28 cellular contexts compared by ENCODE assay signal in the genomic region with DNA sequence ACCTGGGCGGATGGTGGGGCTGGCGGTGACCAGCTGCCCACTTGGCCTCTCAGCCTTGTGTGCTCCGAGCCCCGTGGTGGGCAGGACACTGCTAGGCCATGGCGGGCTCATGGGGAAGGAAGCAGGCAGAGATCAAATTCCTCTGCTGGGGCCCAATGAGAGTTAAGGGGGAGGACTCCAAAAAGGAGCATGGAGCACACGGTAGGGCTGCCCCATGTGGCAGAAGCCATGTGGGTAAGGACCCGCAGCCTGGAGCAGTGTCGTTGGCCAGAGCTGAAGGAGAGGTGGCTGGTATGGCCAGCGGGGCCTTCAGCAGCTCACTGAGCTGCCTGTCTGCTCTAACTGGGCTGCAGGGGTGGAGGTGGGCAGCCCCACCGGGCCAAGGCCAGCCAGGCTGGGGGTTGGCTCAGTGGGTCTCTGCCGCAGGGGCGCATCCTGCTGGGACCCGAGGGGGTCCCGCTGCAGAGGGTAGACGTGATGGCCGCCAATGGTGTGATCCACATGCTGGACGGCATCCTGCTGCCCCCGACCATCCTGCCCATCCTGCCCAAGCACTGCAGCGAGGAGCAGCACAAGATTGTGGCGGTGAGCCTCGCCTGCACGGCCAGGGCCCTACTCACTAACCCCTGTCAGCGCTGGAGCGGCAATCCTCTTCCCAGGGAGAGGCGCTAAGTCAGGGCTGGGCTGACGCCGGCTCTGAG. TPM values are rescaled to one million over a fixed set of nuclear protein-coding genes. Genes with fewer than 3 reads are reported as not detected.
"Had no signal": no experiment of that assay in that cellular context is flagged by ENCODE, and none has a peak within 500 bp of the region (broad histone marks: within the 10 kb centered on the region; RNA-seq: fewer than 3 reads in every experiment).

No MANE protein-coding gene starts in this region.

- H3K79me2 ChIP-seq: hepatocyte had no signal

- H3K36me3 Mint-ChIP-seq: activated naive CD8-positive, alpha-beta T cell treated with anti-CD3 and anti-CD28 coated beads, Interleukin-2, amount 10 ng/mL, durations not matched to agents 7 days and 5 days; natural killer cell had no signal

- H3K4me2 ChIP-seq: hepatocyte had no signal

- H3K36me3 ChIP-seq: colonic mucosa, neutrophil, pancreas, right atrium auricular region, upper lobe of right lung had no signal

- H3K27me3 Mint-ChIP-seq: activated B cell treated with CpG ODN at 0.5 μM for 24 hours; activated CD4-positive, alpha-beta T cell treated with anti-CD3 and anti-CD28 coated beads for 36 hours; activated naive CD8-positive, alpha-beta T cell treated with anti-CD3 and anti-CD28 coated beads, Interleukin-2, amount 10 ng/mL, durations not matched to agents 7 days and 5 days; T-helper 17 cell had no signal

- H2AFZ ChIP-seq: hepatocyte had no signal

- H3K27ac Mint-ChIP-seq: activated B cell treated with CpG ODN at 0.5 μM for 24 hours; activated CD4-positive, alpha-beta T cell treated with anti-CD3 and anti-CD28 coated beads for 36 hours; activated naive CD8-positive, alpha-beta T cell treated with anti-CD3 and anti-CD28 coated beads, Interleukin-2, amount 10 ng/mL, durations not matched to agents 7 days and 5 days; activated T-helper 2 cell treated with anti-CD3 and anti-CD28 coated beads, Interferon-gamma antibody, Interleukin-2, Interleukin-4, amounts not matched to agents 10 μg/mL and 5 μg/mL and 100 μg/mL, durations not matched to agents 14 hours and 24 hours and 36 hours; natural killer cell; T-helper 17 cell had no signal

- H3K4me3 Mint-ChIP-seq: activated B cell treated with CpG ODN at 0.5 μM for 24 hours; activated CD4-positive, alpha-beta T cell treated with anti-CD3 and anti-CD28 coated beads for 36 hours; activated naive CD8-positive, alpha-beta T cell treated with anti-CD3 and anti-CD28 coated beads, Interleukin-2, amount 10 ng/mL, durations not matched to agents 7 days and 5 days; activated T-cell treated with anti-CD3 and anti-CD28 coated beads, Interleukin-2, amount 50 U/mL, for 4 hours; natural killer cell; T-helper 17 cell had no signal

- H3K27me3 ChIP-seq: colonic mucosa, esophagus muscularis mucosa, hepatocyte, pancreas, right atrium auricular region, upper lobe of right lung had no signal

- H3K4me3 ChIP-seq: colonic mucosa, esophagus muscularis mucosa, hepatocyte, left ventricle myocardium inferior, pancreas, psoas muscle, right atrium auricular region, upper lobe of right lung had no signal

- FAIRE-seq: bronchial epithelial cell, frontal cortex, pancreas had no signal

- H3K27ac ChIP-seq: colonic mucosa, esophagus muscularis mucosa, left ventricle myocardium inferior, neutrophil, pancreas, psoas muscle, right atrium auricular region, upper lobe of right lung had no signal

- H3K9me3 Mint-ChIP-seq: activated B cell treated with CpG ODN at 0.5 μM for 24 hours; activated naive CD8-positive, alpha-beta T cell treated with anti-CD3 and anti-CD28 coated beads, Interleukin-2, amount 10 ng/mL, durations not matched to agents 7 days and 5 days; activated T-cell treated with anti-CD3 and anti-CD28 coated beads, Interleukin-2, amount 50 U/mL, for 4 hours; activated T-helper 2 cell treated with anti-CD3 and anti-CD28 coated beads, Interferon-gamma antibody, Interleukin-2, Interleukin-4, amounts not matched to agents 10 μg/mL and 5 μg/mL and 100 μg/mL, durations not matched to agents 14 hours and 24 hours and 36 hours; natural killer cell had no signal

- ATAC-seq: activated CD4-positive, alpha-beta T cell treated with anti-CD3 and anti-CD28 coated beads for 36 hours; activated T-cell treated with anti-CD3 and anti-CD28 coated beads, Interleukin-2, amount 50 U/mL, for 4 hours; natural killer cell; pancreas; psoas muscle; T-helper 17 cell had no signal

- DNase-seq: activated B cell treated with CpG ODN at 0.5 μM for 24 hours; activated CD4-positive, alpha-beta T cell treated with anti-CD3 and anti-CD28 coated beads for 36 hours; activated CD4-positive, alpha-beta T cell treated with anti-CD3 and anti-CD28 coated beads, Interleukin-2, amount 50 U/mL, for 48 hours; activated CD8-positive, alpha-beta memory T cell treated with anti-CD3 and anti-CD28 coated beads, Interleukin-2, amount 50 U/mL, for 48 hours; activated naive CD4-positive, alpha-beta T cell treated with Interleukin-2 at 50 U/mL for 16 hours; activated naive CD8-positive, alpha-beta T cell treated with anti-CD3 and anti-CD28 coated beads, Interleukin-2, amount 10 ng/mL, durations not matched to agents 7 days and 5 days; activated T-cell treated with anti-CD3 and anti-CD28 coated beads, Interleukin-2, amount 50 U/mL, for 4 hours; amygdala; colonic mucosa; glutamatergic neuron; left ventricle myocardium inferior; midbrain; natural killer cell; pancreas; psoas muscle; stimulated activated CD4-positive, alpha-beta T cell treated with anti-CD3 and anti-CD28 coated beads, Interleukin-4, amount 100 ng/mL, for 24 hours; stimulated activated naive CD4-positive, alpha-beta T cell treated with Interleukin-2 at 50 U/mL for 16 hours; T-helper 17 cell; upper lobe of right lung had no signal

- H3K4me1 ChIP-seq: colonic mucosa, esophagus muscularis mucosa, left ventricle myocardium inferior, pancreas, psoas muscle, right atrium auricular region, upper lobe of right lung had no signal

- H3K4me1 Mint-ChIP-seq: activated B cell treated with CpG ODN at 0.5 μM for 24 hours; activated CD4-positive, alpha-beta T cell treated with anti-CD3 and anti-CD28 coated beads for 36 hours; activated naive CD8-positive, alpha-beta T cell treated with anti-CD3 and anti-CD28 coated beads, Interleukin-2, amount 10 ng/mL, durations not matched to agents 7 days and 5 days; natural killer cell; T-helper 17 cell had no signal

- H3K9me3 ChIP-seq: colonic mucosa, esophagus muscularis mucosa, left ventricle myocardium inferior, neutrophil, pancreas, psoas muscle, right atrium auricular region, upper lobe of right lung had no signal

RNA-seq across cellular contexts. Expression of a gene that starts 11.3 kb away (rescaled TPM):
- total RNA-seq: activated CD8-positive, alpha-beta memory T cell treated with anti-CD3 and anti-CD28 coated beads for 36 hours had no signal

RNA-seq across cellular contexts. Expression of a gene that starts 52.6 kb away (rescaled TPM):
- total RNA-seq: activated B cell treated with CpG ODN at 0.5 μM for 24 hours, lung microvascular endothelial cell had no signal
